In genomic region chr4:98203406-98204235, GRCh38 we compare ENCODE assay signal across 11 cellular contexts. TPM values are rescaled to one million over a fixed set of nuclear protein-coding genes. Genes with fewer than 3 reads are reported as not detected.
DNase-seq lines count a peak whose midpoint lies in the region; ATAC-seq and TF ChIP-seq lines count a peak whose summit lies in the region.
"Had no signal": no experiment of that assay in that cellular context is flagged by ENCODE, and none has a peak within 500 bp of the region (broad histone marks: within the 10 kb centered on the region; RNA-seq: fewer than 3 reads in every experiment).

No MANE protein-coding gene starts in this region.

- ATAC-seq in GM19463 (IDR thresholded peaks at IDR 0.05; ENCODE audit: unreplicated experiment) (peak; percentile 78), HG03175 (IDR thresholded peaks at IDR 0.05; ENCODE audit: unreplicated experiment) (peak; percentile 76), WTC11 (peak; percentile 48; the same call in 1 of the 2 replicates)
- ATAC-seq: Panc1 had no signal

- CTCF ChIA-PET in WTC11 (lab: Charles Lee) = interaction anchor here (0.6 kb wide), 1 partner anchor 16 kb away, joined by 3 read pairs; no protein-coding TSS in a partner anchor

- H3K27me3 Mint-ChIP-seq in WTC11 (ENCODE audit: low read depth) = no peaks in the 10 kb centered on the region

- H3K27ac Mint-ChIP-seq in WTC11 = no peak overlapping the region; the same call in 1 of the 2 replicates

- peaks cover 12% of the 10 kb centered on the region for H3K36me3 Mint-ChIP-seq in WTC11

- H3K4me1 Mint-ChIP-seq in WTC11 = peaks cover 15% of the 10 kb centered on the region

- intact Hi-C loops in dorsolateral prefrontal cortex (cut with DNase I) = no loop called here

- H3K9me3 Mint-ChIP-seq in WTC11 = peaks cover 15% of the 10 kb centered on the region

- POLR2A ChIA-PET in WTC11 (lab: Charles Lee) = no interaction called here

- DNase-seq in GM12865 (ENCODE audit: low read depth) (peak; percentile 51), WTC11 (ENCODE audit: low spot score) (no peak), Ammon's horn (ENCODE audit: low spot score) (no peak), C1 segment of cervical spinal cord (lab: John Stamatoyannopoulos, UW) (no peak), dorsolateral prefrontal cortex (no peak), NCI-H526 (lab: John Stamatoyannopoulos, UW) (no peak)
- DNase-seq: central memory CD4-positive, alpha-beta T cell; mesenchymal stem cell had no signal

- H3K27me3 ChIP-seq in dorsolateral prefrontal cortex = no peaks in the 10 kb centered on the region

- peak overlapping the region; percentile 21; the same call in 1 of the 2 replicates for H3K4me3 ChIP-seq in GM12865 (ENCODE audit: low read depth, low read length)
- no peak overlapping the region for H3K4me3 ChIP-seq in dorsolateral prefrontal cortex

- no peak overlapping the region for H3K27ac ChIP-seq in dorsolateral prefrontal cortex

- H3K4me3 Mint-ChIP-seq in WTC11 = no peak overlapping the region

- TF ChIP-seq CTCF in GM12865 (IDR thresholded peaks at IDR 0.05; ENCODE audit: insufficient read depth, low read depth, low read length, missing control alignments) (no peak), WTC11 (IDR thresholded peaks at IDR 0.05) (no peak), dorsolateral prefrontal cortex (IDR thresholded peaks at IDR 0.05 in 54 of 56, conservative IDR thresholded peaks at IDR 0.05 in 2 of 56; ENCODE audit: low read depth in 1 of 56, partially characterized antibody in 56 of 56) (no peak)

TF ChIP-seq in WTC11, 78 proteins besides CTCF, POLR2A, EP300 and RAD21:
- TF ChIP-seq HMGXB4 (CRISPR knock-in tag; IDR thresholded peaks at IDR 0.05) (no peak), ZNF532 (CRISPR knock-in tag; IDR thresholded peaks at IDR 0.05; ENCODE audit: borderline replicate concordance) (no peak)

RNA-seq across cellular contexts. Expression of gene RAP1GDS1, which starts 57.6 kb away (rescaled TPM):
- total RNA-seq in WTC11 (2021) (24.0 to 29.9 TPM (median 25.3 TPM) in 3 replicates), dorsolateral prefrontal cortex (100 to 1,000 TPM in 82 of 120 experiments, 10 to 100 TPM in 38; 58.4 to 146 (median 106) TPM)
